Comparison of ENCODE assay signal across 8 cellular contexts in the genomic region with DNA sequence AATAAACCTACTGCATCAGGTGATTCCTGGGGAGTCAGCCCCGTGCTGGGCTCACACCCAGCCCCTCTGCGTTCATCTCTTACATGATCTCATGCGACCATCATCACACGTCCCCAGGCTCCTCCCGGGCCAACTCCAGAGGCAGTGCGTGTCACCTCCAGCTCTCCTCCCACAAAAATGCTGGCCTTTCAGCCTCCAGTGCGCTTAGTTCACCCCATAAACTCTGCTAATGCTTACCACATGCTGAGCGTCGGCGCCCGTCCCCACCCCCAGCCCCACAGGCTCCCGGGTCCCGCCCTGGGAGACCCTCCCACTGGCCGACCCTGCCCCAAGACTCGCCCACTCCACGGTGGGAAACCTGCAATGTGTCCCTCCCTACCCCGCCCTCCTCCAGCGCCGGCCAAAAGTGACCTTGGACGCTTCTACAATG. TPM values are rescaled to one million over a fixed set of nuclear protein-coding genes. Genes with fewer than 3 reads are reported as not detected.
A peak's percentile ranks its signal among the peaks of the same experiment; 100 is the strongest.
DNase-seq lines count a peak whose midpoint lies in the region; ATAC-seq, FAIRE-seq and TF ChIP-seq lines count a peak whose summit lies in the region.

No MANE protein-coding gene starts in this region.

- H3K9me3 ChIP-seq in kidney (ENCODE audit: control insufficient read depth in 1 of 2, low read length in 2 of 2) (no peaks in the 10 kb centered on the region), thymus (ENCODE audit: control insufficient read depth) (peaks cover 1% of the 10 kb centered on the region)

- peaks cover 44% of the 10 kb centered on the region for H3K27me3 ChIP-seq in thymus (ENCODE audit: control insufficient read depth, insufficient read depth)

- H3K4me1 Mint-ChIP-seq in activated CD8-positive, alpha-beta memory T cell treated with anti-CD3 and anti-CD28 coated beads, Interleukin-2, amount 10 ng/mL, durations not matched to agents 7 days and 5 days: peaks cover 6% of the 10 kb centered on the region
- no peaks in the 10 kb centered on the region for H3K4me1 Mint-ChIP-seq in activated T-helper 17 cell treated with anti-CD3 and anti-CD28 coated beads, Interleukin-2, amount 50 U/mL, for 72 hours

- H3K9ac ChIP-seq in kidney (ENCODE audit: low read length in 2 of 2): no peak overlapping the region

- 6% methylated on average over 20 of the region's 20 CpGs for WGBS in thymus

- H3K27me3 Mint-ChIP-seq in activated CD8-positive, alpha-beta memory T cell treated with anti-CD3 and anti-CD28 coated beads, Interleukin-2, amount 10 ng/mL, durations not matched to agents 7 days and 5 days: peaks cover 55% of the 10 kb centered on the region
- H3K27me3 Mint-ChIP-seq in activated T-helper 17 cell treated with anti-CD3 and anti-CD28 coated beads, Interleukin-2, amount 50 U/mL, for 72 hours: peaks cover 37% of the 10 kb centered on the region

- CTCF ChIA-PET in activated CD8-positive, alpha-beta memory T cell treated with anti-CD3 and anti-CD28 coated beads, Interleukin-2, amount 10 ng/mL, durations not matched to agents 7 days and 5 days (lab: Charles Lee): interaction anchor here (0.5 to 1.5 kb wide), 4 partner anchors 14 to 598 kb away, joined by 3 to 6 read pairs (median 4); no protein-coding TSS in a partner anchor

- H3K4me3 Mint-ChIP-seq in activated CD8-positive, alpha-beta memory T cell treated with anti-CD3 and anti-CD28 coated beads, Interleukin-2, amount 10 ng/mL, durations not matched to agents 7 days and 5 days: peak overlapping the region; percentile 46
- peak overlapping the region; percentile 28 for H3K4me3 Mint-ChIP-seq in activated T-helper 17 cell treated with anti-CD3 and anti-CD28 coated beads, Interleukin-2, amount 50 U/mL, for 72 hours

- H3K4me1 ChIP-seq in kidney (ENCODE audit: control insufficient read depth in 1 of 2, insufficient read depth in 1 of 2, low read depth in 1 of 2, low read length in 2 of 2): no peaks in the 10 kb centered on the region
- no peaks in the 10 kb centered on the region for H3K4me1 ChIP-seq in thymus (ENCODE audit: control insufficient read depth, insufficient read depth, low read length)

- H3K27ac Mint-ChIP-seq in activated CD8-positive, alpha-beta memory T cell treated with anti-CD3 and anti-CD28 coated beads, Interleukin-2, amount 10 ng/mL, durations not matched to agents 7 days and 5 days: no peak overlapping the region
- no peak overlapping the region for H3K27ac Mint-ChIP-seq in activated T-helper 17 cell treated with anti-CD3 and anti-CD28 coated beads, Interleukin-2, amount 50 U/mL, for 72 hours

- H3K27ac ChIP-seq in kidney (ENCODE audit: low read depth in 2 of 2, low read length in 2 of 2) (no peak overlapping the region), thymus (ENCODE audit: low read depth) (no peak overlapping the region)

- H3K36me3 Mint-ChIP-seq in activated CD8-positive, alpha-beta memory T cell treated with anti-CD3 and anti-CD28 coated beads, Interleukin-2, amount 10 ng/mL, durations not matched to agents 7 days and 5 days: no peaks in the 10 kb centered on the region
- H3K36me3 Mint-ChIP-seq in activated T-helper 17 cell treated with anti-CD3 and anti-CD28 coated beads, Interleukin-2, amount 50 U/mL, for 72 hours (ENCODE audit: low read depth): no peaks in the 10 kb centered on the region

- H3K4me3 ChIP-seq in kidney (ENCODE audit: low read length in 2 of 2) (peak overlapping the region in 1 of 2 donors; percentile 57), thymus (ENCODE audit: low read length) (peak overlapping the region; percentile 41)

- H3K36me3 ChIP-seq in kidney (ENCODE audit: control insufficient read depth in 1 of 2, insufficient read depth in 2 of 2, low read length in 2 of 2) (no peaks in the 10 kb centered on the region), thymus (ENCODE audit: control insufficient read depth, insufficient read depth) (no peaks in the 10 kb centered on the region)

- no peak for FAIRE-seq in kidney (lab: Jason Lieb, UNC)

- DNase-seq in activated CD8-positive, alpha-beta memory T cell treated with anti-CD3 and anti-CD28 coated beads, Interleukin-2, amount 10 ng/mL, durations not matched to agents 7 days and 5 days: no peak
- no peak for DNase-seq in activated CD8-positive, alpha-beta memory T cell treated with anti-CD3 and anti-CD28 coated beads for 24 hours
- DNase-seq in kidney (peak; percentile 75), pons (ENCODE audit: low spot score) (no peak)
- no peak for DNase-seq in effector CD4-positive, alpha-beta T cell

- intact Hi-C loops in kidney (cut with DNase I): no loop called here

- ATAC-seq in activated CD8-positive, alpha-beta memory T cell treated with anti-CD3 and anti-CD28 coated beads, Interleukin-2, amount 10 ng/mL, durations not matched to agents 7 days and 5 days: no peak
- ATAC-seq in activated T-helper 17 cell treated with anti-CD3 and anti-CD28 coated beads, Interleukin-2, amount 50 U/mL, for 72 hours (replicated peaks): no peak
- no peak for ATAC-seq in GM19351 (IDR thresholded peaks at IDR 0.05; ENCODE audit: unreplicated experiment)

- no peak for TF ChIP-seq CTCF in kidney (IDR thresholded peaks at IDR 0.05; ENCODE audit: borderline replicate concordance, extremely low read depth, insufficient read depth)

- no peaks in the 10 kb centered on the region for H3K9me3 Mint-ChIP-seq in activated CD8-positive, alpha-beta memory T cell treated with anti-CD3 and anti-CD28 coated beads, Interleukin-2, amount 10 ng/mL, durations not matched to agents 7 days and 5 days (ENCODE audit: low read depth)
- H3K9me3 Mint-ChIP-seq in activated T-helper 17 cell treated with anti-CD3 and anti-CD28 coated beads, Interleukin-2, amount 50 U/mL, for 72 hours: no peaks in the 10 kb centered on the region

RNA-seq across cellular contexts. Expression of a gene that starts 0.8 kb away (rescaled TPM):
- total RNA-seq in activated CD8-positive, alpha-beta memory T cell treated with anti-CD3 and anti-CD28 coated beads, Interleukin-2, amount 10 ng/mL, durations not matched to agents 7 days and 5 days: under 1 TPM; 0.05 to 0.06 TPM
- total RNA-seq in activated T-helper 17 cell treated with anti-CD3 and anti-CD28 coated beads, Interleukin-2, amount 50 U/mL, for 72 hours: 1 to 10 TPM in 1 of 2 donors, under 1 TPM in 1; 0.06 to 1.1 TPM
- 38.3 TPM for total RNA-seq in kidney
- 2.0 TPM for polyA plus RNA-seq in kidney (ENCODE audit: insufficient read depth, low read depth, low replicate concordance)
- 7.8 TPM for polyA plus RNA-seq in thymus

Comparison
In these comparisons a context has a peak if more than half of its experiments do, and no peak if none do; other contexts are left out.
1. RNA of a gene that starts 0.8 kb away (total RNA-seq): 38.3 TPM in kidney (single experiment); 0.06 to 1.1 TPM in activated T-helper 17 cell treated with anti-CD3 and anti-CD28 coated beads, Interleukin-2, amount 50 U/mL, for 72 hours and 0.05 to 0.06 TPM in activated CD8-positive, alpha-beta memory T cell treated with anti-CD3 and anti-CD28 coated beads, Interleukin-2, amount 10 ng/mL, durations not matched to agents 7 days and 5 days; every median in the first group is over 10 times any median in the second.